Comparison of ENCODE assay signal across 8 cellular contexts in genomic region chr15:90571063-90571541, GRCh38. TPM values are rescaled to one million over a fixed set of nuclear protein-coding genes. Genes with fewer than 3 reads are reported as not detected.
A peak's percentile ranks its signal among the peaks of the same experiment; 100 is the strongest.
DNase-seq lines count a peak whose midpoint lies in the region; ATAC-seq and TF ChIP-seq lines count a peak whose summit lies in the region.

No MANE protein-coding gene starts in this region.

- CTCF ChIA-PET in PC-3 (lab: Charles Lee) = no interaction called here

- no peak for TF ChIP-seq EP300 in sigmoid colon (IDR thresholded peaks at IDR 0.05)

- no peak for TF ChIP-seq POLR2A in sigmoid colon (IDR thresholded peaks at IDR 0.05)

- ATAC-seq in activated T-cell treated with anti-CD3 and anti-CD28 coated beads, Interleukin-2, amount 50 U/mL, for 72 hours (replicated peaks in 1 of 2) = peak; percentile 16 to 23
- ATAC-seq in PC-3 (peak; percentile 97), Right ventricle myocardium superior (ENCODE audit: poor library complexity) (peak; percentile 81)

- H3K4me1 ChIP-seq in PC-3 (ENCODE audit: insufficient read depth, low read length) = peaks cover 17% of the 10 kb centered on the region
- H3K4me1 ChIP-seq in subcutaneous abdominal adipose tissue (ENCODE audit: control insufficient read depth in 5 of 5, insufficient read depth in 5 of 5, low read length in 5 of 5) = peaks cover 0 to 19% (median 17%) of the 10 kb centered on the region in 5 donors
- peaks cover 0 to 26% (median 9%) of the 10 kb centered on the region in 4 donors for H3K4me1 ChIP-seq in sigmoid colon

- H3F3A ChIP-seq in PC-3 (ENCODE audit: low read length, unreplicated experiment) = peaks cover 4% of the 10 kb centered on the region

- no peaks in the 10 kb centered on the region for H3K36me3 ChIP-seq in PC-3 (ENCODE audit: low read depth, low read length)
- no peaks in the 10 kb centered on the region for H3K36me3 ChIP-seq in subcutaneous abdominal adipose tissue (ENCODE audit: control insufficient read depth in 5 of 5, insufficient read depth in 5 of 5, low read length in 5 of 5)
- H3K36me3 ChIP-seq in sigmoid colon = no peaks in the 10 kb centered on the region

- POLR2A ChIA-PET in PC-3 (lab: Charles Lee; ENCODE audit: unreplicated experiment) = interaction anchor here (0.5 kb wide), 1 partner anchor 42 kb away, joined by 3 read pairs; no protein-coding TSS in a partner anchor

- H3K9me3 Mint-ChIP-seq in activated T-cell treated with anti-CD3 and anti-CD28 coated beads, Interleukin-2, amount 50 U/mL, for 72 hours = no peaks in the 10 kb centered on the region

- H3K9me3 ChIP-seq in PC-3 (ENCODE audit: low read length) (no peaks in the 10 kb centered on the region), subcutaneous abdominal adipose tissue (ENCODE audit: control insufficient read depth in 5 of 5, low read length in 5 of 5) (no peaks in the 10 kb centered on the region), sigmoid colon (no peaks in the 10 kb centered on the region)

- DNase-seq in activated T-cell treated with anti-CD3 and anti-CD28 coated beads, Interleukin-2, amount 50 U/mL, for 72 hours = no peak
- DNase-seq in activated T-cell treated with anti-CD3 and anti-CD28 coated beads for 4 hours (no peak), PC-3 (peak; percentile 91), Right ventricle myocardium superior (peak; percentile 56), KBM-7 (no peak), sigmoid colon (no peak)
- DNase-seq in stimulated activated naive CD4-positive, alpha-beta T cell (lab: John Stamatoyannopoulos, UW) = no peak

- 0 out of 2 replicates have a peak, but pooled peaks cover 4% of the 10 kb centered on the region for H3K79me2 ChIP-seq in PC-3 (ENCODE audit: low read length)

- H3K4me3 ChIP-seq in PC-3 (ENCODE audit: low read length) (peak overlapping the region; percentile 26; the same call in 1 of the 2 replicates), subcutaneous abdominal adipose tissue (ENCODE audit: low read depth in 1 of 5, low read length in 5 of 5) (peak overlapping the region in 1 of 5 donors; percentile 6), sigmoid colon (no peak overlapping the region)

- peak overlapping the region; percentile 11 to 57 for H3K4me3 Mint-ChIP-seq in activated T-cell treated with anti-CD3 and anti-CD28 coated beads, Interleukin-2, amount 50 U/mL, for 72 hours

- H4K20me1 ChIP-seq in PC-3 (ENCODE audit: low read length) = no peaks in the 10 kb centered on the region

- BruUV-seq in PC-3 (replicated peaks; lab: Mats Ljungman, UMichigan) = no TSS peak

- H3K27me3 Mint-ChIP-seq in activated T-cell treated with anti-CD3 and anti-CD28 coated beads, Interleukin-2, amount 50 U/mL, for 72 hours (ENCODE audit: low read depth) = no peaks in the 10 kb centered on the region

- H2AFZ ChIP-seq in PC-3 (ENCODE audit: low read length) = peak overlapping the region; percentile 30; the same call in 1 of the 2 replicates

- intact Hi-C loops in PC-3 (cut with micrococcal nuclease) (no loop called here), Right ventricle myocardium superior (cut with DNase I) (no loop called here), sigmoid colon (cut with DNase I) (no loop called here)

- H3K4me1 Mint-ChIP-seq in activated T-cell treated with anti-CD3 and anti-CD28 coated beads, Interleukin-2, amount 50 U/mL, for 72 hours (ENCODE audit: low read depth) = peaks cover 89% of the 10 kb centered on the region

- in situ Hi-C loops in KBM-7 (cut with MboI; ENCODE audit: low pct_unique_long_range_greater_than_20kb, low sequenced_read_pairs) = no loop called here

- H3K36me3 Mint-ChIP-seq in activated T-cell treated with anti-CD3 and anti-CD28 coated beads, Interleukin-2, amount 50 U/mL, for 72 hours (ENCODE audit: insufficient read depth in 2 of 2) = peaks cover 2 to 14% of the 10 kb centered on the region in 2 donors

- H3K27me3 ChIP-seq in PC-3 (ENCODE audit: low read length) (no peaks in the 10 kb centered on the region), subcutaneous abdominal adipose tissue (ENCODE audit: control insufficient read depth in 5 of 5, insufficient read depth in 4 of 5, low read length in 5 of 5) (no peaks in the 10 kb centered on the region), sigmoid colon (no peaks in the 10 kb centered on the region)

- no peaks in the 10 kb centered on the region for H3K9me2 ChIP-seq in PC-3 (replicated peaks; ENCODE audit: low read length)

- H3K27ac ChIP-seq in PC-3 (ENCODE audit: low read length) (peak overlapping the region; percentile 69), subcutaneous abdominal adipose tissue (ENCODE audit: low read depth, low read length) (peak overlapping the region; percentile 47), sigmoid colon (peak overlapping the region in 2 of 4 donors; percentile 9 to 41)

- H3K27ac Mint-ChIP-seq in activated T-cell treated with anti-CD3 and anti-CD28 coated beads, Interleukin-2, amount 50 U/mL, for 72 hours = no peak overlapping the region

- H3K4me2 ChIP-seq in PC-3 (ENCODE audit: low read length) = peak overlapping the region; percentile 55

- WGBS in sigmoid colon, 2 donors = 10 to 37% methylated on average over 4 of the region's 4 CpGs

- no peak for TF ChIP-seq CTCF in PC-3 (conservative IDR thresholded peaks at IDR 0.05; ENCODE audit: low read depth, low read length)
- TF ChIP-seq CTCF in sigmoid colon (IDR thresholded peaks at IDR 0.05) = no peak

- H3K9ac ChIP-seq in PC-3 (ENCODE audit: low read length) (0 out of 2 replicates have a peak overlapping the region, but pooled peaks have one; percentile 21), subcutaneous abdominal adipose tissue (ENCODE audit: low read length in 5 of 5) (peak overlapping the region in 1 of 5 donors; percentile 18)

RNA-seq across cellular contexts. Expression of gene CRTC3, which starts 41.4 kb away (rescaled TPM):
- total RNA-seq in activated T-cell treated with anti-CD3 and anti-CD28 coated beads, Interleukin-2, amount 50 U/mL, for 72 hours = 10 to 100 TPM; 73.2 to 77.3 TPM
- total RNA-seq in PC-3 (2014; rRNA removed) (12.4 and 18.8 TPM in 2 replicates), Right ventricle myocardium superior (27.2 TPM), sigmoid colon (10 to 100 TPM; 27.6 to 64.0 (median 35.7) TPM)
- 10 to 100 TPM in 1 of 3 donors, 1 to 10 TPM in 2; 5.4 to 20.0 (median 6.2) TPM for polyA plus RNA-seq in sigmoid colon

Comparison
In these comparisons a context has a peak if more than half of its experiments do, and no peak if none do; other contexts are left out.
1. ATAC-seq: peak in every context shown above with its lines; median percentile 97 in PC-3; 81 in Right ventricle myocardium superior; 20 in activated T-cell treated with anti-CD3 and anti-CD28 coated beads, Interleukin-2, amount 50 U/mL, for 72 hours.
2. DNase-seq: peak in PC-3 (single experiment) and Right ventricle myocardium superior (single experiment); none in activated T-cell treated with anti-CD3 and anti-CD28 coated beads, Interleukin-2, amount 50 U/mL, for 72 hours (0 of 2), activated T-cell treated with anti-CD3 and anti-CD28 coated beads for 4 hours (single experiment), KBM-7 (single experiment), sigmoid colon (single experiment) and stimulated activated naive CD4-positive, alpha-beta T cell (0 of 6).